27 cellular contexts compared by ENCODE assay signal in genomic region chr2:21544392-21544791, GRCh38.
"Had no signal": no experiment of that assay in that cellular context is flagged by ENCODE, and none has a peak within 500 bp of the region (broad histone marks: within the 10 kb centered on the region; RNA-seq: fewer than 3 reads in every experiment).

No MANE protein-coding gene starts in this region.

- H3K4me1 ChIP-seq: neural progenitor cell, parathyroid adenoma, psoas muscle, right lobe of liver, stomach, thyroid gland, tibial nerve, upper lobe of left lung, uterus had no signal

- DNase-seq: naive thymus-derived CD8-positive, alpha-beta T cell; nephron progenitor cell; occipital lobe; ovary; posterior cingulate gyrus; psoas muscle; right cardiac atrium; right lobe of liver; sigmoid colon; small intestine; stimulated activated CD4-positive, alpha-beta T cell treated with anti-CD3 and anti-CD28 coated beads, Interleukin-15, amount 100 ng/mL, for 24 hours; stimulated activated CD4-positive, alpha-beta T cell treated with anti-CD3 and anti-CD28 coated beads, Interleukin-2, amount 100 ng/mL, for 24 hours; stimulated activated CD4-positive, alpha-beta T cell treated with anti-CD3 and anti-CD28 coated beads, Interleukin-2, amount 100 ng/mL, for 48 hours; stimulated activated CD4-positive, alpha-beta T cell treated with anti-CD3 and anti-CD28 coated beads, Interleukin-4, amount 100 ng/mL, for 24 hours; stimulated activated naive B cell treated with anti-CD40 and anti-IgM and Interleukin-4, amounts not matched to agents 10 μg/mL and 1 μg/mL and 100 μg/mL, for 72 hours; stimulated activated naive CD4-positive, alpha-beta T cell treated with Interleukin-2 at 50 U/mL for 16 hours; stomach; thyroid gland; trophoblast cell; upper lobe of left lung; uterus had no signal

- H3K79me2 ChIP-seq: parathyroid adenoma had no signal

- ATAC-seq: naive thymus-derived CD8-positive, alpha-beta T cell; natural killer cell treated with Interleukin-12 subunit alpha and Interleukin-12 subunit beta and Interleukin-15 and Interleukin-18, amount 100 ng/mL, for 72 hours; psoas muscle; right cardiac atrium; right lobe of liver; stimulated activated effector memory CD8-positive, alpha-beta T cell treated with anti-CD3 and anti-CD28 coated beads, Interleukin-12 subunit alpha, Interleukin-12 subunit beta, amount 100 ng/mL, for 72 hours; stimulated activated naive B cell treated with anti-CD40 and anti-IgM and Interleukin-4, amounts not matched to agents 10 μg/mL and 1 μg/mL and 100 μg/mL, for 72 hours had no signal

- H3K27me3 ChIP-seq: neural progenitor cell, ovary, right lobe of liver, sigmoid colon, stomach, thyroid gland, tibial nerve, upper lobe of left lung, uterus had no signal

- H3K27ac ChIP-seq: neural progenitor cell, ovary, parathyroid adenoma, psoas muscle, right lobe of liver, sigmoid colon, stomach, thoracic aorta, thyroid gland, tibial nerve, upper lobe of left lung, uterus had no signal

- H3K4me2 ChIP-seq: neural progenitor cell had no signal

- H3K36me3 ChIP-seq: neural progenitor cell, ovary, right lobe of liver, sigmoid colon, stomach, thoracic aorta, thyroid gland, tibial nerve, upper lobe of left lung, uterus had no signal

- H3K4me3 ChIP-seq: neural progenitor cell, ovary, psoas muscle, right lobe of liver, sigmoid colon, stomach, thoracic aorta, thyroid gland, tibial nerve, upper lobe of left lung, uterus had no signal

- H3K9ac ChIP-seq: neural progenitor cell, parathyroid adenoma had no signal
